ENCODE assay signal across 1 cellular context in the genomic region with DNA sequence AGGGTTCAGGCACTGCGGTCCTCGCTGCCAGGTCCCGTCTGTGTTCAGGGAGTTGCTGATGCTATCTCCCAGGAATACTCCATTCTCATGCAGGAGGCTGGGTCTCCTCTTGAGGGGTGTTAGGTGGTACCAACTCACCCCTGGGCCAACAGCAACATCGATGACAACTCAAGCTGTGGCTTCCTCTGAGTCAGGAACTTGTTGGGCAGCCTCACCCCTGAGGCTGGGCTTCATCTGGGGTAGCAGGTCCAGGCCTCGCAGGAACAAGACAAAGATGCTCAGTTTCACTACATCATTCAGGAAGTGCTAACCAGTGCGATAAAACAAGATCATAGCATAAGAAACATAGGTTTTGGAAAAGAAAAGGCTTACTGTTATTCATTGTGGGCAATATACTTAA.
TF ChIP-seq lines count a peak whose summit lies in the region.

No MANE protein-coding gene starts in this region.

TF ChIP-seq in IMR-90, 13 proteins besides CTCF, POLR2A, EP300 and RAD21:
- TF ChIP-seq RFX5 (IDR thresholded peaks at IDR 0.05; ENCODE audit: low read depth, low read length), result no peak
- no peak for TF ChIP-seq CEBPB (IDR thresholded peaks at IDR 0.05; ENCODE audit: low read depth, low read length)
- no peak for TF ChIP-seq MAZ (IDR thresholded peaks at IDR 0.05; ENCODE audit: borderline replicate concordance, low read depth, low read length)
- no peak for TF ChIP-seq CHD1 (IDR thresholded peaks at IDR 0.05; ENCODE audit: low read depth, low read length)
- TF ChIP-seq, protein P1, sequence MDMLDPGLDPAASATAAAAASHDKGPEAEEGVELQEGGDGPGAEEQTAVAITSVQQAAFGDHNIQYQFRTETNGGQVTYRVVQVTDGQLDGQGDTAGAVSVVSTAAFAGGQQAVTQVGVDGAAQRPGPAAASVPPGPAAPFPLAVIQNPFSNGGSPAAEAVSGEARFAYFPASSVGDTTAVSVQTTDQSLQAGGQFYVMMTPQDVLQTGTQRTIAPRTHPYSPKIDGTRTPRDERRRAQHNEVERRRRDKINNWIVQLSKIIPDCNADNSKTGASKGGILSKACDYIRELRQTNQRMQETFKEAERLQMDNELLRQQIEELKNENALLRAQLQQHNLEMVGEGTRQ (IDR thresholded peaks at IDR 0.05; ENCODE audit: low read depth, low read length), result no peak
- TF ChIP-seq BHLHE40 (IDR thresholded peaks at IDR 0.05; ENCODE audit: low read depth, low read length), result no peak
- TF ChIP-seq FOS (IDR thresholded peaks at IDR 0.05; ENCODE audit: low read depth, low read length), result no peak
- TF ChIP-seq RCOR1 (IDR thresholded peaks at IDR 0.05; ENCODE audit: insufficient replicate concordance, low read length), result no peak
- TF ChIP-seq MAFK (IDR thresholded peaks at IDR 0.05; ENCODE audit: low read depth, low read length), result no peak
- no peak for TF ChIP-seq MXI1 (IDR thresholded peaks at IDR 0.05; ENCODE audit: borderline replicate concordance, low read depth, low read length)
- TF ChIP-seq, protein P2, sequence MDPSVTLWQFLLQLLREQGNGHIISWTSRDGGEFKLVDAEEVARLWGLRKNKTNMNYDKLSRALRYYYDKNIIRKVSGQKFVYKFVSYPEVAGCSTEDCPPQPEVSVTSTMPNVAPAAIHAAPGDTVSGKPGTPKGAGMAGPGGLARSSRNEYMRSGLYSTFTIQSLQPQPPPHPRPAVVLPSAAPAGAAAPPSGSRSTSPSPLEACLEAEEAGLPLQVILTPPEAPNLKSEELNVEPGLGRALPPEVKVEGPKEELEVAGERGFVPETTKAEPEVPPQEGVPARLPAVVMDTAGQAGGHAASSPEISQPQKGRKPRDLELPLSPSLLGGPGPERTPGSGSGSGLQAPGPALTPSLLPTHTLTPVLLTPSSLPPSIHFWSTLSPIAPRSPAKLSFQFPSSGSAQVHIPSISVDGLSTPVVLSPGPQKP (IDR thresholded peaks at IDR 0.05; ENCODE audit: borderline replicate concordance, low read depth, low read length), result no peak
- no peak for TF ChIP-seq NFE2L2 (IDR thresholded peaks at IDR 0.05; ENCODE audit: low read depth, low read length)
- no peak for TF ChIP-seq SMC3 (IDR thresholded peaks at IDR 0.05; ENCODE audit: low read depth, low read length)
